21 cellular contexts compared by ENCODE assay signal in the genomic region with DNA sequence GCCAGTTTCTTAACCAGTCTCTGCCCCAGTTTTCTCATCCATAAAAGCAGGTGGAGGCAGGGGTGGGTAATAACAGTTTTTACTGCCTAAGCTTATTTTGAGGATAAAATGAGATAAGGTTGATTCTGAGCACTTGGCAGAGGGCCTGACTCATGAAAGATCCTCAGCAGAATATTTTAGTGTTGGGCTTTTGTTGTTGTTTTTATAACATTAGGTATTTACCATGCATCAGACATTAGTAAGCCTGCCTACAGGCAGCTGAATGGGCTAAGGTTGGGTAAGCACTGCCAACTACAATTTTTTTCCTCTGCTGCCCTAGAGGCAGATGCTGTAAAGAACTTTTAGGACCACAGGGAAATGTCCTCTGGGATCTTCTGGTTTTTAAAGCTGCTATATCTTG. TPM values are rescaled to one million over a fixed set of nuclear protein-coding genes. Genes with fewer than 3 reads are reported as not detected.
A peak's percentile ranks its signal among the peaks of the same experiment; 100 is the strongest.
DNase-seq lines count a peak whose midpoint lies in the region; ATAC-seq, FAIRE-seq and TF ChIP-seq lines count a peak whose summit lies in the region.
"Had no signal": no experiment of that assay in that cellular context is flagged by ENCODE, and none has a peak within 500 bp of the region (broad histone marks: within the 10 kb centered on the region; RNA-seq: fewer than 3 reads in every experiment).

No MANE protein-coding gene starts in this region.

- POLR2A ChIA-PET in H1 (lab: Charles Lee; ENCODE audit: partially characterized antibody): no interaction called here

- peaks cover 0 to 3% of the 10 kb centered on the region in 2 experiments for H4K20me1 ChIP-seq in H1 (replicated peaks in 1 of 2; ENCODE audit: control insufficient read depth in 1 of 2, insufficient read depth in 2 of 2, low read length in 2 of 2)

- no peak overlapping the region for H2BK15ac ChIP-seq in H1 (ENCODE audit: low read length)

- H3K9ac ChIP-seq in H1 (replicated peaks in 1 of 4; ENCODE audit: extremely low read depth in 1 of 4, low read depth in 3 of 4, low read length in 3 of 4): no peak overlapping the region

- no peak for TF ChIP-seq EP300 in H1 (IDR thresholded peaks at IDR 0.05; ENCODE audit: borderline replicate concordance in 1 of 2, low read depth in 2 of 2, low read length in 2 of 2)

- H3K4ac ChIP-seq in H1 (replicated peaks; ENCODE audit: insufficient read length, low read depth, low read length): no peak overlapping the region

- H3K27ac ChIP-seq in H1 (ENCODE audit: low read depth, low read length): no peak overlapping the region

- H2AFZ ChIP-seq in H1 (ENCODE audit: low read length): no peak overlapping the region
- H2AFZ ChIP-seq: GM23338 had no signal

- TF ChIP-seq RAD21 in H1 (IDR thresholded peaks at IDR 0.05 in 1 of 2, conservative IDR thresholded peaks at IDR 0.05 in 1 of 2; ENCODE audit: low read depth in 2 of 2, low read length in 2 of 2): no peak

- no peak overlapping the region for H3K4me2 ChIP-seq in H1 (ENCODE audit: insufficient read depth in 1 of 2, low read depth in 2 of 2, low read length in 2 of 2)
- H3K4me2 ChIP-seq: GM23338 had no signal

- peak; percentile 15 for DNase-seq in HCEC 1CT
- peak; percentile 44 for DNase-seq in MG63
- DNase-seq in H1 (ENCODE audit: low read depth in 1 of 2, low spot score in 2 of 2): no peak
- peak; percentile 30 for DNase-seq in renal cortical epithelial cell (ENCODE audit: low read depth)
- no peak for DNase-seq in NAMALWA (ENCODE audit: low spot score)
- DNase-seq: ACHN; C1 segment of cervical spinal cord; CD4-positive, alpha-beta T cell; DMS153; DMS79 treated with DMSO at 0.1 percent for 48 hours; EL; H9; IMR-90; KBM-7 had no signal

- H3K9me3 ChIP-seq in MG63 (no peaks in the 10 kb centered on the region), H1 (ENCODE audit: insufficient read depth in 2 of 2, low read depth in 1 of 2, low read length in 1 of 2) (no peaks in the 10 kb centered on the region)

- no peak overlapping the region for H3K23ac ChIP-seq in H1 (ENCODE audit: insufficient read length)

- no peak for TF ChIP-seq CTCF in H1 (IDR thresholded peaks at IDR 0.05; ENCODE audit: control extremely low read depth in 1 of 3, insufficient read depth in 1 of 3, low read depth in 1 of 3, low read length in 3 of 3)

- H2BK120ac ChIP-seq in H1 (replicated peaks; ENCODE audit: low read depth, low read length): no peak overlapping the region

- H3K27me3 ChIP-seq in MG63 (no peaks in the 10 kb centered on the region), H1 (replicated peaks in 1 of 4; ENCODE audit: control insufficient read depth in 3 of 4, extremely low read depth in 1 of 4, insufficient read depth in 3 of 4, low read length in 3 of 4) (no peaks in the 10 kb centered on the region)

- no peak overlapping the region for H3K56ac ChIP-seq in H1 (replicated peaks; ENCODE audit: insufficient read length, low read depth, low read length)

- H3K79me1 ChIP-seq in H1 (ENCODE audit: low read depth, low read length): no peaks in the 10 kb centered on the region

- no peak overlapping the region for H3K18ac ChIP-seq in H1 (ENCODE audit: extremely low read depth, low read length)

- no peak overlapping the region for H4K8ac ChIP-seq in H1 (ENCODE audit: extremely low read depth, insufficient read depth, low read length)

- no peak overlapping the region for H2BK12ac ChIP-seq in H1 (ENCODE audit: low read depth, low read length)

- peaks cover 0 to 10% (median 8%) of the 10 kb centered on the region in 4 experiments; a peak in 5 of 7 replicates for H3K4me1 ChIP-seq in H1 (replicated peaks in 1 of 4; ENCODE audit: control insufficient read depth in 3 of 4, insufficient read depth in 4 of 4, low read length in 3 of 4)

- ATAC-seq in HG02852 (IDR thresholded peaks at IDR 0.05; ENCODE audit: unreplicated experiment): no peak
- no peak for ATAC-seq in HG03571 (IDR thresholded peaks at IDR 0.05; ENCODE audit: unreplicated experiment)
- ATAC-seq: GM23338 had no signal

- no peak for FAIRE-seq in H1 (lab: Jason Lieb, UNC)
- FAIRE-seq: G401.6, GM12891 had no signal

- H2BK5ac ChIP-seq in H1 (ENCODE audit: low read depth, low read length): no peak overlapping the region

- TF ChIP-seq POLR2A in H1 (IDR thresholded peaks at IDR 0.05; ENCODE audit: control extremely low read depth in 1 of 2, low read depth in 2 of 2, low read length in 2 of 2): no peak

- H2AK5ac ChIP-seq in H1 (ENCODE audit: low read depth, low read length): 0 out of 2 replicates have a peak overlapping the region, but pooled peaks have one; percentile 96

- H3K14ac ChIP-seq in H1 (ENCODE audit: insufficient read length): no peak overlapping the region

- H3K4me3 ChIP-seq in MG63 (no peak overlapping the region), H1 (ENCODE audit: extremely low read depth in 1 of 4, insufficient read depth in 2 of 4, low read depth in 3 of 4, low read length in 4 of 4) (no peak overlapping the region)
- H3K4me3 ChIP-seq: GM23338 had no signal

- H4K5ac ChIP-seq in H1 (ENCODE audit: insufficient read length, low read depth, low read length): no peak overlapping the region

- H4K91ac ChIP-seq in H1 (replicated peaks; ENCODE audit: insufficient read length, low read length): no peak overlapping the region

- CTCF ChIA-PET in H1 (lab: Charles Lee; ENCODE audit: partially characterized antibody): interaction anchor here (1.0 to 2.6 kb wide), 2 partner anchors 17 to 211 kb away, joined by 3 to 9 read pairs; no protein-coding TSS in a partner anchor

- H3K36me3 ChIP-seq in MG63 (no peaks in the 10 kb centered on the region), H1 (ENCODE audit: control insufficient read depth in 2 of 4, insufficient read depth in 4 of 4, low read length in 3 of 4) (no peaks in the 10 kb centered on the region)

- H2BK20ac ChIP-seq in H1 (ENCODE audit: low read length): no peak overlapping the region

- peaks cover 8% of the 10 kb centered on the region; the same call in 1 of the 2 replicates for H3K23me2 ChIP-seq in H1 (ENCODE audit: low read depth, low read length)

- no peaks in the 10 kb centered on the region for H3K79me2 ChIP-seq in H1 (ENCODE audit: control insufficient read depth in 1 of 2, insufficient read depth in 2 of 2, low read length in 2 of 2)

TF ChIP-seq in H1, 55 proteins besides CTCF, POLR2A, EP300 and RAD21:
- TF ChIP-seq POLR2AphosphoS5 (IDR thresholded peaks at IDR 0.05; ENCODE audit: low read depth, low read length): no peak
- no peak for TF ChIP-seq CHD1 (IDR thresholded peaks at IDR 0.05; ENCODE audit: low read depth, low read length)
- no peak for TF ChIP-seq CHD2 (IDR thresholded peaks at IDR 0.05; ENCODE audit: low read length)
- no peak for TF ChIP-seq GABPA (IDR thresholded peaks at IDR 0.05; ENCODE audit: borderline replicate concordance, insufficient read depth, low read length)
- TF ChIP-seq ATF2 (IDR thresholded peaks at IDR 0.05; ENCODE audit: low read length): no peak
- no peak for TF ChIP-seq HDAC2 (IDR thresholded peaks at IDR 0.05; ENCODE audit: borderline replicate concordance in 1 of 2, low read depth in 2 of 2, low read length in 2 of 2)
- TF ChIP-seq SIN3A (conservative IDR thresholded peaks at IDR 0.05 in 1 of 2, IDR thresholded peaks at IDR 0.05 in 1 of 2; ENCODE audit: low read depth in 1 of 2, low read length in 2 of 2): no peak
- no peak for TF ChIP-seq CREB1 (IDR thresholded peaks at IDR 0.05)
- no peak for TF ChIP-seq CEBPB (IDR thresholded peaks at IDR 0.05; ENCODE audit: low read depth, low read length)
- no peak for TF ChIP-seq E2F6 (IDR thresholded peaks at IDR 0.05)
- TF ChIP-seq RNF2 (IDR thresholded peaks at IDR 0.05; ENCODE audit: borderline replicate concordance, low read depth, low read length, missing control alignments, poor library complexity, severe bottlenecking): no peak
- no peak for TF ChIP-seq EGR1 (IDR thresholded peaks at IDR 0.05; ENCODE audit: borderline replicate concordance, low read depth, low read length)
- TF ChIP-seq RBBP5 (IDR thresholded peaks at IDR 0.05; ENCODE audit: borderline replicate concordance, low read depth, low read length): no peak

RNA-seq across cellular contexts. Expression of gene SCNN1G, which starts 43.1 kb away (rescaled TPM):
- total RNA-seq in MG63 (2014; rRNA removed; shearing (Covaris generic); ENCODE audit: low replicate concordance): not detected in 2 replicates
- total RNA-seq in H1 (2021; fragmentation: NEBNext Ultra II Directional; extraction: Animal tissue kit (Norgen Biotek cat#: 25700)): 0.99 and 1.1 TPM in 2 replicates
- polyA plus RNA-seq in H1 (2011; rRNA removed): 0.73 and 1.9 TPM in 2 replicates
- 1.0 TPM for polyA plus RNA-seq in H1 (2011; cell fraction: cytosol; rRNA removed)
- 1.3 TPM for polyA plus RNA-seq in H1 (2011; cell fraction: nucleus; rRNA removed)
- polyA plus RNA-seq in H1 (2012, experiment 1 of 2): 1.1 to 1.7 TPM (median 1.4 TPM) in 4 replicates
- 0.73 TPM for polyA plus RNA-seq in H1 (2012, experiment 2 of 2)
- 0.41 TPM for polyA plus RNA-seq in H1 (2013, experiment 1 of 2)
- 0.33 TPM for polyA plus RNA-seq in H1 (2013, experiment 2 of 2)
- 1.7 and 2.0 TPM in 2 replicates for polyA minus RNA-seq in H1 (2011; rRNA and poly(A)+ RNA removed)
- 1.2 TPM for polyA minus RNA-seq in H1 (2011; cell fraction: cytosol; rRNA and poly(A)+ RNA removed)
- 1.1 TPM for polyA minus RNA-seq in H1 (2011; cell fraction: nucleus; rRNA and poly(A)+ RNA removed)
- total RNA-seq in renal cortical epithelial cell: 0.17 TPM in 1 of 2 replicates, not detected in the other
- total RNA-seq: A172; CD4-positive, alpha-beta T cell; HT-29; IMR-90 had no signal
- polyA plus RNA-seq: IMR-90 had no signal

Comparison
In these comparisons a context has a peak if more than half of its experiments do, and no peak if none do; other contexts are left out.
1. DNase-seq: peak in HCEC 1CT (single experiment), MG63 (single experiment) and renal cortical epithelial cell (single experiment); none in H1 (0 of 2) and NAMALWA (single experiment).